In genomic region chr12:109899783-109900751, GRCh38 we compare ENCODE assay signal across 8 cellular contexts. TPM values are rescaled to one million over a fixed set of nuclear protein-coding genes. Genes with fewer than 3 reads are reported as not detected.
DNase-seq lines count a peak whose midpoint lies in the region; ATAC-seq, FAIRE-seq and TF ChIP-seq lines count a peak whose summit lies in the region.

TCHP (plus strand) TSS chr12:109900274; CDS start chr12:109903027, 2,753 bp downstream.

- peaks cover 14% of the 10 kb centered on the region for H3K36me3 Mint-ChIP-seq in chondrocyte (ENCODE audit: low read depth)

- no peaks in the 10 kb centered on the region for H3K27me3 Mint-ChIP-seq in chondrocyte (ENCODE audit: low read depth)

- H3K4me3 Mint-ChIP-seq in chondrocyte (ENCODE audit: unreplicated experiment) = peak within 1 kb of the TSS; percentile 97

- peak within 1 kb of the TSS; percentile 69 for H3K4me3 ChIP-seq in A549

- ATAC-seq in A549 (peak; percentile 91), GM18861 (IDR thresholded peaks at IDR 0.05; ENCODE audit: unreplicated experiment) (peak; percentile 63), HG03280 (IDR thresholded peaks at IDR 0.05; ENCODE audit: unreplicated experiment) (peak; percentile 70)

- no peak for TF ChIP-seq EP300 in A549 (IDR thresholded peaks at IDR 0.05)

- H3K9me3 ChIP-seq in A549 = no peaks in the 10 kb centered on the region

- TF ChIP-seq POLR2A in A549 (IDR thresholded peaks at IDR 0.05; ENCODE audit: low read length) = peak; percentile 55

- peak; percentile 87 for FAIRE-seq in A549 (lab: Jason Lieb, UNC)

- H3K4me1 ChIP-seq in A549 = peaks cover 5% of the 10 kb centered on the region; the same call in 1 of the 3 replicates

- 2% methylated on average over 50 of the region's 69 CpGs for WGBS in A549 (ENCODE audit: missing lambda C conversion rate)

- CTCF ChIA-PET in A549 (lab: Yijun Ruan, JAX) = interaction anchor here (0.6 to 3.3 kb wide), 11 partner anchors 9 to 287 kb away, joined by 3 to 12 read pairs (median 5); partner anchors contain the start of gene GLTP

- TF ChIP-seq CTCF in A549 (IDR thresholded peaks at IDR 0.05) (peak; percentile 38; the same call in 2 of the 3 replicates), chondrocyte (IDR thresholded peaks at IDR 0.05) (peak; percentile 67)

- H3K4me1 Mint-ChIP-seq in chondrocyte (ENCODE audit: low read depth) = peaks cover 22% of the 10 kb centered on the region

- DNase-seq in A549 (ENCODE audit: low read depth in 1 of 2, low spot score in 1 of 2) (peak; percentile 90 to 92), NCI-H460 (ENCODE audit: extremely low read depth, low read depth) (peak; percentile 85), chondrocyte (ENCODE audit: low spot score) (no peak), kidney glomerular epithelial cell (lab: John Stamatoyannopoulos, UW) (peak; percentile 79)
- DNase-seq in activated CD4-positive, alpha-beta T cell treated with anti-CD3 and anti-CD28 coated beads for 24 hours (ENCODE audit: low read depth in 2 of 2) = peak; percentile 56
- DNase-seq in stimulated activated CD4-positive, alpha-beta T cell treated with anti-CD3 and anti-CD28 coated beads, Interleukin-15, amount 100 ng/mL, for 48 hours (ENCODE audit: low read depth in 2 of 2) = peak; percentile 52 to 71

- POLR2A ChIA-PET in A549 (lab: Yijun Ruan, JAX) = interaction anchor here (1.2 kb wide), 1 partner anchor 12 kb away, joined by 4 read pairs; no protein-coding TSS in a partner anchor

- H3K27ac ChIP-seq in A549 = peak within 1 kb of the TSS; percentile 93 to 95

- peak within 1 kb of the TSS; percentile 97 for H3K27ac Mint-ChIP-seq in chondrocyte (ENCODE audit: unreplicated experiment)

- no peaks in the 10 kb centered on the region for H3K9me3 Mint-ChIP-seq in chondrocyte (ENCODE audit: low read depth)

- peak; percentile 35 to 43; a peak in 3 of 5 replicates for TF ChIP-seq RAD21 in A549 (conservative IDR thresholded peaks at IDR 0.05 in 1 of 2, IDR thresholded peaks at IDR 0.05 in 1 of 2)

- peak within 1 kb of the TSS; percentile 95 for H3K4me2 ChIP-seq in A549

TF ChIP-seq in A549, 52 proteins besides CTCF, POLR2A, EP300 and RAD21 (continues in another document):
- TF ChIP-seq RFX5 (IDR thresholded peaks at IDR 0.05) = peak; percentile 25; the same call in 1 of the 2 replicates
- TF ChIP-seq ZNF302 (CRISPR knock-in tag; IDR thresholded peaks at IDR 0.05) = no peak
- peak in 1 of 2 experiments; percentile 23; a peak in 1 of 4 replicates for TF ChIP-seq CEBPB (IDR thresholded peaks at IDR 0.05)
- TF ChIP-seq HOXA7 (CRISPR knock-in tag; IDR thresholded peaks at IDR 0.05) = no peak
- peak; percentile 66; the same call in 1 of the 2 replicates for TF ChIP-seq PBX3 (IDR thresholded peaks at IDR 0.05)
- no peak for TF ChIP-seq HES2 (IDR thresholded peaks at IDR 0.05)
- peak; percentile 67; the same call in 2 of the 3 replicates for TF ChIP-seq BCL3 (IDR thresholded peaks at IDR 0.05)
- TF ChIP-seq MAZ (IDR thresholded peaks at IDR 0.05; ENCODE audit: borderline replicate concordance, low read depth, low read length) = no peak
- no peak for TF ChIP-seq ZSCAN20 (CRISPR knock-in tag; IDR thresholded peaks at IDR 0.05)
- peak; percentile 49 for TF ChIP-seq SMC3 (IDR thresholded peaks at IDR 0.05)
- TF ChIP-seq JUN (IDR thresholded peaks at IDR 0.05) = peak; percentile 43 to 85; a peak in 3 of 5 replicates
- TF ChIP-seq ZFP36 (IDR thresholded peaks at IDR 0.05; ENCODE audit: borderline replicate concordance, partially characterized antibody) = no peak
- peak; percentile 58; the same call in 1 of the 2 replicates for TF ChIP-seq ATOH8 (CRISPR knock-in tag; IDR thresholded peaks at IDR 0.05; ENCODE audit: low read depth)
- 0 out of 2 replicates have a peak, but pooled peaks have one; percentile 37 for TF ChIP-seq HOXB5 (CRISPR knock-in tag; IDR thresholded peaks at IDR 0.05)
- TF ChIP-seq CHD2 (IDR thresholded peaks at IDR 0.05; ENCODE audit: low read length, partially characterized antibody) = no peak
- no peak for TF ChIP-seq RNF2 (IDR thresholded peaks at IDR 0.05; ENCODE audit: borderline replicate concordance, low read depth)
- TF ChIP-seq MYC (IDR thresholded peaks at IDR 0.05; ENCODE audit: borderline replicate concordance, low read length) = peak; percentile 76; the same call in 1 of the 2 replicates
- TF ChIP-seq HMGXB4 (CRISPR knock-in tag; IDR thresholded peaks at IDR 0.05; ENCODE audit: borderline replicate concordance) = 0 out of 2 replicates have a peak, but pooled peaks have one; percentile 66
- TF ChIP-seq CBX8 (IDR thresholded peaks at IDR 0.05) = no peak
- no peak for TF ChIP-seq CHD4 (IDR thresholded peaks at IDR 0.05; ENCODE audit: borderline replicate concordance)
- no peak for TF ChIP-seq RARB (CRISPR knock-in tag; IDR thresholded peaks at IDR 0.05)
- no peak for TF ChIP-seq RCOR1 (IDR thresholded peaks at IDR 0.05; ENCODE audit: low read depth, low read length)
- TF ChIP-seq JUNB (IDR thresholded peaks at IDR 0.05) = no peak
- no peak for TF ChIP-seq KDM1A (IDR thresholded peaks at IDR 0.05; ENCODE audit: low read depth)
- no peak for TF ChIP-seq NFE2L2 (conservative IDR thresholded peaks at IDR 0.05; ENCODE audit: low read length)
- peak; percentile 41; the same call in 1 of the 2 replicates for TF ChIP-seq USF2 (IDR thresholded peaks at IDR 0.05)
- TF ChIP-seq MAX (IDR thresholded peaks at IDR 0.05) = peak; percentile 95
- no peak for TF ChIP-seq KDM5A (IDR thresholded peaks at IDR 0.05)
- no peak for TF ChIP-seq ZC3H11A (IDR thresholded peaks at IDR 0.05)

RNA-seq across cellular contexts. Expression of gene TCHP, which starts in this region (rescaled TPM):
- polyA plus RNA-seq in A549 (2011; rRNA removed) (14.9 and 18.4 TPM in 2 replicates), A549 (2017; fragmentation: RNase III; extraction: RNeasy Plus Mini Kit Qiagen cat#74134 plus additional on column Dnase treatment) (25.4 to 35.8 TPM (median 33.4 TPM) in 3 replicates)
- polyA plus RNA-seq in A549 (2012; cell fraction: cytosol; rRNA removed) = 26.2 and 52.1 TPM in 2 replicates
- 36.8 and 38.8 TPM in 2 replicates for polyA plus RNA-seq in A549 (2012; cell fraction: nucleus; rRNA removed)
- 7.9 and 8.2 TPM in 2 replicates for polyA minus RNA-seq in A549 (2011; rRNA and poly(A)+ RNA removed)
- total RNA-seq in NCI-H460 (2014; rRNA removed; shearing (Covaris generic)) = 26.2 and 36.0 TPM in 2 replicates
- 57.8 and 60.9 TPM in 2 replicates for polyA plus RNA-seq in NCI-H460 (2014; cell fraction: nucleus; rRNA removed)
- total RNA-seq in chondrocyte = 9.8 to 12.6 TPM (median 11.7 TPM) in 3 replicates
